12 cellular contexts compared by ENCODE assay signal in genomic region chr12:53591301-53592206, GRCh38. TPM values are rescaled to one million over a fixed set of nuclear protein-coding genes. Genes with fewer than 3 reads are reported as not detected.
A peak's percentile ranks its signal among the peaks of the same experiment; 100 is the strongest.
DNase-seq lines count a peak whose midpoint lies in the region; ATAC-seq and TF ChIP-seq lines count a peak whose summit lies in the region.
"Had no signal": no experiment of that assay in that cellular context is flagged by ENCODE, and none has a peak within 500 bp of the region (broad histone marks: within the 10 kb centered on the region; RNA-seq: fewer than 3 reads in every experiment).

No MANE protein-coding gene starts in this region.

- peaks cover 0 to 73% (median 29%) of the 10 kb centered on the region in 4 donors for H3K4me1 ChIP-seq in tibial artery

- peak; percentile 11 for DNase-seq in NCI-H1092 treated with DMSO at 0.1 percent for 48 hours (lab: John Stamatoyannopoulos, UW)
- no peak for DNase-seq in NCI-H1092 (lab: John Stamatoyannopoulos, UW)
- DNase-seq in dermis blood vessel endothelial cell, result peak; percentile 36
- DNase-seq in mesothelial cell of epicardium (ENCODE audit: low spot score in 2 of 2, unreplicated experiment in 2 of 2), result no peak
- DNase-seq in tibial artery, result no peak
- DNase-seq in UCSD-AML1 (lab: John Stamatoyannopoulos, UW; ENCODE audit: unreplicated experiment), result no peak
- no peak for DNase-seq in GM19240 (ENCODE audit: insufficient read length, low spot score)
- DNase-seq: activated CD4-positive, alpha-beta T cell treated with anti-CD3 and anti-CD28 coated beads for 4 hours; NK-92 treated with Interleukin-12 subunit alpha and Interleukin-12 subunit beta, amount 100 ng/mL, for 24 hours; stimulated activated CD4-positive, alpha-beta T cell treated with anti-CD3 and anti-CD28 coated beads, Interleukin-2, amount 100 ng/mL, for 48 hours had no signal

- peaks cover 15% of the 10 kb centered on the region for H3K4me1 Mint-ChIP-seq in mesothelial cell of epicardium

- no peak for ATAC-seq in GM19395 (IDR thresholded peaks at IDR 0.05; ENCODE audit: unreplicated experiment)
- ATAC-seq: A549 had no signal

- no peaks in the 10 kb centered on the region for H3K36me3 ChIP-seq in tibial artery

- intact Hi-C loops in tibial artery (cut with DNase I; ENCODE audit: low total_unique reads), result no loop called here

- peak overlapping the region; percentile 49 to 52 for H3K27ac ChIP-seq in tibial artery

- no peak overlapping the region for H3K4me3 Mint-ChIP-seq in mesothelial cell of epicardium

- no peaks in the 10 kb centered on the region for H3K36me3 Mint-ChIP-seq in mesothelial cell of epicardium

- TF ChIP-seq CTCF in mesothelial cell of epicardium (IDR thresholded peaks at IDR 0.05; ENCODE audit: unreplicated experiment), result no peak
- no peak for TF ChIP-seq CTCF in tibial artery (IDR thresholded peaks at IDR 0.05)

- peak overlapping the region; percentile 0 for H3K27ac Mint-ChIP-seq in mesothelial cell of epicardium

- no peaks in the 10 kb centered on the region for H3K27me3 ChIP-seq in tibial artery

- peak overlapping the region; percentile 6 to 12 for H3K4me3 ChIP-seq in tibial artery
- H3K4me3 ChIP-seq: A549 had no signal

- no peaks in the 10 kb centered on the region for H3K9me3 Mint-ChIP-seq in mesothelial cell of epicardium

- H3K9me3 ChIP-seq in tibial artery, result no peaks in the 10 kb centered on the region
- H3K9me3 ChIP-seq: A549 had no signal

- no peaks in the 10 kb centered on the region for H3K27me3 Mint-ChIP-seq in mesothelial cell of epicardium (ENCODE audit: low read depth)

RNA-seq across cellular contexts. Expression of gene ATF7, which starts 34.6 kb away (rescaled TPM):
- total RNA-seq in dermis blood vessel endothelial cell, result 12.9 and 14.9 TPM in 2 replicates
- 35.4 to 38.6 TPM (median 36.3 TPM) in 3 replicates for total RNA-seq in mesothelial cell of epicardium

Comparison
In these comparisons a context has a peak if more than half of its experiments do, and no peak if none do; other contexts are left out.
1. DNase-seq: peak in NCI-H1092 treated with DMSO at 0.1 percent for 48 hours (single experiment) and dermis blood vessel endothelial cell (single experiment); none in NCI-H1092 (single experiment), mesothelial cell of epicardium (0 of 2), tibial artery (0 of 2), UCSD-AML1 (single experiment) and GM19240 (single experiment).